ENCODE assay signal across 8 cellular contexts in the genomic region with DNA sequence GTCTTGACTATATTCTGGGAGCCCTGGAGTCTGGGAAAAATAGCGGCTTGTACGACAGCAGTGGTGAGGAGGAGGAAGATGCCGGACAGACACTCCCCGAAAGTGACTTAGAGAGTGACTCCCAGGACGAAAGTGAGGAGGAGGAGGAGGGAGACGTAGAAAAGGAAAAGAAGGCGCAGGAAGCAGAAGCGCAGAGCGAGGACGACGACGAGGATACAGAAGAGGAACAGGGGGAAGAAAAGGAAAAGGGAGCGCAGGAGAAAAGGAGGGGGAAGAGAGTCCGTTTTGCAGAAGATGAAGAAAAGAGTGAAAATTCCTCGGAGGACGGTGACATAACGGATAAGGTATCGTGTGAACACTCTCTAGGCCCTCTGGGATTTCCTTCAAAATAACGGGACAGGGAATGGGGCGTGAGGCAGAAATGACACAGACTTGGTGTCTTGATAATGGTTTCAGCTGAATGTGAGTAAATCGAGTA. TPM values are rescaled to one million over a fixed set of nuclear protein-coding genes. Genes with fewer than 3 reads are reported as not detected.
A peak's percentile ranks its signal among the peaks of the same experiment; 100 is the strongest.
DNase-seq lines count a peak whose midpoint lies in the region; ATAC-seq and TF ChIP-seq lines count a peak whose summit lies in the region.

No MANE protein-coding gene starts in this region.

- peak overlapping the region; percentile 59 for H3K27ac ChIP-seq in DOHH2 (ENCODE audit: low read depth, low read length)
- peak overlapping the region in 10 of 59 donors; percentile 26 to 78 (median 70) for H3K27ac ChIP-seq in dorsolateral prefrontal cortex

- H3K36me3 Mint-ChIP-seq in nephron progenitor cell (ENCODE audit: low read depth): peaks cover 33% of the 10 kb centered on the region

- intact Hi-C loops in dorsolateral prefrontal cortex (cut with DNase I): loop anchor here in 1 of 2 donors (5.0 kb wide), 1 partner anchor 187 kb away; the partner anchor contains the start of gene UBE3C

- peaks cover 9% of the 10 kb centered on the region for H3F3A ChIP-seq in DOHH2 (ENCODE audit: control insufficient read depth, insufficient read depth)

- H4K20me1 ChIP-seq in DOHH2 (ENCODE audit: control insufficient read depth, insufficient read depth, low read depth, low read length): peaks cover 39% of the 10 kb centered on the region

- H3K27me3 ChIP-seq in DOHH2 (ENCODE audit: control insufficient read depth, low read length): no peaks in the 10 kb centered on the region
- no peaks in the 10 kb centered on the region for H3K27me3 ChIP-seq in dorsolateral prefrontal cortex

- H3K4me3 Mint-ChIP-seq in nephron progenitor cell: peak overlapping the region; percentile 96

- no peaks in the 10 kb centered on the region for H3K9me2 ChIP-seq in DOHH2 (replicated peaks; ENCODE audit: control insufficient read depth, low read length)

- DNase-seq in MV-4-11 (lab: John Stamatoyannopoulos, UW) (peak; percentile 15), dorsolateral prefrontal cortex (no peak), nephron progenitor cell (no peak), NCI-H510A treated with DMSO at 0.1 percent for 48 hours (lab: John Stamatoyannopoulos, UW) (no peak), GM20000 (ENCODE audit: low spot score) (no peak)

- H3K4me1 ChIP-seq in DOHH2 (ENCODE audit: control insufficient read depth, low read length): peaks cover 16% of the 10 kb centered on the region

- H3K27ac Mint-ChIP-seq in nephron progenitor cell: peak overlapping the region; percentile 81

- peaks cover 58% of the 10 kb centered on the region for H3K36me3 ChIP-seq in DOHH2 (ENCODE audit: control insufficient read depth, low read length)

- H3K27me3 Mint-ChIP-seq in nephron progenitor cell (ENCODE audit: low read depth, poor library complexity): peaks cover 20% of the 10 kb centered on the region

- H3K4me2 ChIP-seq in DOHH2 (ENCODE audit: low read length): peak overlapping the region; percentile 58

- ATAC-seq in GM19467 (IDR thresholded peaks at IDR 0.05; ENCODE audit: unreplicated experiment): no peak
- ATAC-seq in HG02884 (IDR thresholded peaks at IDR 0.05; ENCODE audit: unreplicated experiment): no peak

- H3K4me1 Mint-ChIP-seq in nephron progenitor cell: peaks cover 32% of the 10 kb centered on the region

- no peak for TF ChIP-seq CTCF in DOHH2 (IDR thresholded peaks at IDR 0.05; ENCODE audit: low read depth, low read length, poor library complexity, severe bottlenecking)
- TF ChIP-seq CTCF in dorsolateral prefrontal cortex (IDR thresholded peaks at IDR 0.05 in 54 of 56, conservative IDR thresholded peaks at IDR 0.05 in 2 of 56; ENCODE audit: low read depth in 1 of 56, partially characterized antibody in 56 of 56): no peak
- no peak for TF ChIP-seq CTCF in nephron progenitor cell (IDR thresholded peaks at IDR 0.05)
- TF ChIP-seq CTCF in GM20000 (IDR thresholded peaks at IDR 0.05; ENCODE audit: extremely low read depth, missing control alignments): no peak

- H3K4me3 ChIP-seq in DOHH2 (ENCODE audit: low read length) (peak overlapping the region; percentile 96), dorsolateral prefrontal cortex (peak overlapping the region; percentile 64 to 100 (median 96))

- H3K9me3 ChIP-seq in DOHH2 (ENCODE audit: control insufficient read depth, insufficient read depth, low read length): no peaks in the 10 kb centered on the region

- peaks cover 64% of the 10 kb centered on the region for H3K79me2 ChIP-seq in DOHH2 (ENCODE audit: control insufficient read depth, low read length)

- H3K9me3 Mint-ChIP-seq in nephron progenitor cell: peaks cover 5% of the 10 kb centered on the region

RNA-seq across cellular contexts. Expression of gene NOM1, which starts 0.9 kb away (rescaled TPM):
- 10 to 100 TPM; 14.2 to 36.0 (median 24.9) TPM for total RNA-seq in dorsolateral prefrontal cortex

RNA-seq across cellular contexts. Expression of gene LMBR1, which starts 57.4 kb away (rescaled TPM):
- total RNA-seq in dorsolateral prefrontal cortex: 100 to 1,000 TPM in 82 of 120 experiments, 10 to 100 TPM in 38; 71.3 to 148 (median 106) TPM
